ENCODE assay signal across 20 cellular contexts in genomic region chr5:77847129-77847460, GRCh38.
A peak's percentile ranks its signal among the peaks of the same experiment; 100 is the strongest.
DNase-seq lines count a peak whose midpoint lies in the region; ATAC-seq and TF ChIP-seq lines count a peak whose summit lies in the region.
"Had no signal": no experiment of that assay in that cellular context is flagged by ENCODE, and none has a peak within 500 bp of the region (broad histone marks: within the 10 kb centered on the region; RNA-seq: fewer than 3 reads in every experiment).

No MANE protein-coding gene starts in this region.

- H3K27me3 ChIP-seq in DND-41 (ENCODE audit: insufficient read depth, low read length, poor library complexity) (no peaks in the 10 kb centered on the region), NT2/D1 (ENCODE audit: insufficient read depth, insufficient read length) (peaks cover 93% of the 10 kb centered on the region), esophagus muscularis mucosa (peaks cover 0 to 10% (median 0%) of the 10 kb centered on the region in 4 donors), neuronal stem cell (ENCODE audit: control insufficient read depth in 3 of 3, insufficient read depth in 3 of 3, low read depth in 1 of 3, low read length in 3 of 3) (peaks cover 8 to 89% (median 62%) of the 10 kb centered on the region in 3 experiments)
- H3K27me3 ChIP-seq: SJSA1 had no signal

- peak overlapping the region; percentile 9 for H3K18ac ChIP-seq in neuronal stem cell (ENCODE audit: low read length)

- TF ChIP-seq EP300 in esophagus muscularis mucosa (IDR thresholded peaks at IDR 0.05): no peak

- CTCF ChIA-PET in GM10248 (lab: Yijun Ruan, JAX): interaction anchor here (1.5 kb wide), 1 partner anchor 12 kb away, joined by 3 read pairs; no protein-coding TSS in a partner anchor

- TF ChIP-seq CTCF in DND-41 (IDR thresholded peaks at IDR 0.05; ENCODE audit: borderline replicate concordance, extremely low read depth, low read length, poor library complexity, severe bottlenecking): no peak
- no peak for TF ChIP-seq CTCF in esophagus muscularis mucosa (IDR thresholded peaks at IDR 0.05)
- no peak for TF ChIP-seq CTCF in GM10248 (IDR thresholded peaks at IDR 0.05; ENCODE audit: control extremely low read depth, extremely low read depth, low read depth, missing control alignments)

- no peak overlapping the region for H3K4ac ChIP-seq in neuronal stem cell (ENCODE audit: low read length)

- H4K8ac ChIP-seq in neuronal stem cell (ENCODE audit: low read depth, low read length): no peak overlapping the region

- no peak for ATAC-seq in DND-41 (ENCODE audit: insufficient read depth, low read depth)
- no peak for ATAC-seq in HG03039 (IDR thresholded peaks at IDR 0.05; ENCODE audit: unreplicated experiment)
- ATAC-seq in HG03280 (IDR thresholded peaks at IDR 0.05; ENCODE audit: unreplicated experiment): no peak
- ATAC-seq: Right ventricle myocardium inferior had no signal

- H2BK5ac ChIP-seq in neuronal stem cell (ENCODE audit: low read length): no peak overlapping the region

- H3K4me2 ChIP-seq in DND-41 (ENCODE audit: insufficient read depth, low read length) (no peak overlapping the region), neuronal stem cell (ENCODE audit: insufficient read depth, low read length, poor library complexity, severe bottlenecking) (peak overlapping the region; percentile 28)
- H3K4me2 ChIP-seq: KMS-11 had no signal

- H3K14ac ChIP-seq in neuronal stem cell (ENCODE audit: low read length): no peak overlapping the region

- H3K9me3 ChIP-seq in DND-41 (ENCODE audit: insufficient read depth, low read length, severe bottlenecking) (no peaks in the 10 kb centered on the region), NT2/D1 (ENCODE audit: insufficient read depth, low read length) (no peaks in the 10 kb centered on the region), esophagus muscularis mucosa (no peaks in the 10 kb centered on the region), neuronal stem cell (replicated peaks in 1 of 2; ENCODE audit: control insufficient read depth in 2 of 2, insufficient read depth in 1 of 2, low read depth in 1 of 2, low read length in 2 of 2) (peaks cover 0 to 3% of the 10 kb centered on the region in 2 donors)

- no peaks in the 10 kb centered on the region for H4K20me1 ChIP-seq in DND-41 (ENCODE audit: insufficient read depth, low read length)

- 0 out of 2 replicates have a peak overlapping the region, but pooled peaks have one; percentile 39 for H2AFZ ChIP-seq in DND-41 (ENCODE audit: low read depth, low read length)
- H2AFZ ChIP-seq in neuronal stem cell (ENCODE audit: low read length): peak overlapping the region; percentile 70

- H3K36me3 ChIP-seq in DND-41 (ENCODE audit: insufficient read depth, low read length) (no peaks in the 10 kb centered on the region), NT2/D1 (ENCODE audit: insufficient read depth, insufficient read length, low read length) (no peaks in the 10 kb centered on the region), esophagus muscularis mucosa (no peaks in the 10 kb centered on the region), neuronal stem cell (replicated peaks in 1 of 2; ENCODE audit: control insufficient read depth in 2 of 2, insufficient read depth in 2 of 2, low read length in 2 of 2) (no peaks in the 10 kb centered on the region)
- H3K36me3 ChIP-seq: SJSA1 had no signal

- no peak overlapping the region for H3K9ac ChIP-seq in DND-41 (ENCODE audit: low read depth, low read length)
- H3K9ac ChIP-seq in NT2/D1 (ENCODE audit: insufficient read length, low read depth): peak overlapping the region; percentile 42
- no peak overlapping the region for H3K9ac ChIP-seq in neuronal stem cell (ENCODE audit: low read depth, low read length, poor library complexity)
- H3K9ac ChIP-seq: KMS-11 had no signal

- no peak overlapping the region for H2BK120ac ChIP-seq in neuronal stem cell (ENCODE audit: low read depth, low read length)

- no peaks in the 10 kb centered on the region for H3K79me2 ChIP-seq in DND-41 (ENCODE audit: insufficient read depth, low read length)

- H2BK12ac ChIP-seq in neuronal stem cell (ENCODE audit: low read length): no peak overlapping the region

- no peak overlapping the region for H2AK5ac ChIP-seq in neuronal stem cell (ENCODE audit: low read depth, low read length)

- H3K4me3 ChIP-seq in DND-41 (ENCODE audit: low read depth in 1 of 2, low read length in 2 of 2): no peak overlapping the region
- no peak overlapping the region for H3K4me3 ChIP-seq in NT2/D1 (ENCODE audit: insufficient read length, low read depth)
- H3K4me3 ChIP-seq in esophagus muscularis mucosa: no peak overlapping the region
- H3K4me3 ChIP-seq in neuronal stem cell (ENCODE audit: low read length in 2 of 2): peak overlapping the region in 1 of 2 donors; percentile 53
- H3K4me3 ChIP-seq: SJSA1 had no signal

- H3K4me1 ChIP-seq in DND-41 (ENCODE audit: insufficient read depth, low read length): 0 out of 2 replicates have a peak, but pooled peaks cover 2% of the 10 kb centered on the region
- H3K4me1 ChIP-seq in NT2/D1 (ENCODE audit: insufficient read depth, insufficient read length): peaks cover 8% of the 10 kb centered on the region
- peaks cover 10 to 31% (median 29%) of the 10 kb centered on the region in 4 donors for H3K4me1 ChIP-seq in esophagus muscularis mucosa
- H3K4me1 ChIP-seq in neuronal stem cell (ENCODE audit: control insufficient read depth in 2 of 2, insufficient read depth in 1 of 2, low read depth in 1 of 2, low read length in 2 of 2): peaks cover 26 to 33% of the 10 kb centered on the region in 2 donors

- H3K79me1 ChIP-seq in neuronal stem cell (ENCODE audit: low read depth, low read length): no peaks in the 10 kb centered on the region

- POLR2A ChIA-PET in GM10248 (lab: Yijun Ruan, JAX): no interaction called here

- intact Hi-C loops in esophagus muscularis mucosa (cut with DNase I): no loop called here

- no peak overlapping the region for H2BK15ac ChIP-seq in neuronal stem cell (ENCODE audit: low read length)

- H3K27ac ChIP-seq in DND-41 (ENCODE audit: low read length): no peak overlapping the region
- H3K27ac ChIP-seq in esophagus muscularis mucosa (replicated peaks in 1 of 4): no peak overlapping the region
- no peak overlapping the region for H3K27ac ChIP-seq in neuronal stem cell (replicated peaks; ENCODE audit: low read length)
- H3K27ac ChIP-seq: C4-2B, KMS-11, SJSA1 had no signal

- no peak overlapping the region for H3K23ac ChIP-seq in neuronal stem cell (ENCODE audit: low read depth, low read length, poor library complexity)

- no peak for TF ChIP-seq POLR2A in esophagus muscularis mucosa (IDR thresholded peaks at IDR 0.05; ENCODE audit: low read depth)

- DNase-seq in DND-41: no peak
- no peak for DNase-seq in NT2/D1 (ENCODE audit: low read depth, low spot score)
- peak; percentile 90 for DNase-seq in esophagus muscularis mucosa (ENCODE audit: extremely low spot score)
- no peak for DNase-seq in neuronal stem cell (ENCODE audit: low spot score)
- DNase-seq in GM10248 (ENCODE audit: extremely low spot score): no peak
- no peak for DNase-seq in mesenteric fat pad (ENCODE audit: low spot score)
- DNase-seq: CD8-positive, alpha-beta memory T cell; GF-D8; IMR-90; NCI-H1105 treated with DMSO at 0.1 percent for 48 hours; NCI-H1694 treated with DMSO at 0.1 percent for 48 hours; NCI-H2081 treated with DMSO at 0.1 percent for 48 hours; NCI-H2171 treated with DMSO at 0.1 percent for 48 hours; NCI-H524 treated with DMSO at 0.1 percent for 48 hours had no signal

- WGBS in esophagus muscularis mucosa: 93% methylated on average over 9 of the region's 9 CpGs
- WGBS in neuronal stem cell (ENCODE audit: extremely low coverage in 2 of 2, insufficient read length in 2 of 2, insufficient replicate concordance in 1 of 2), 2 donors: no CpG with 5 or more reads among the region's 9 CpGs

- H4K91ac ChIP-seq in neuronal stem cell (ENCODE audit: low read depth, low read length, poor library complexity): no peak overlapping the region
